8 cellular contexts compared by ENCODE assay signal in genomic region chrX:46912673-46913491, GRCh38. TPM values are rescaled to one million over a fixed set of nuclear protein-coding genes. Genes with fewer than 3 reads are reported as not detected.
DNase-seq lines count a peak whose midpoint lies in the region; ATAC-seq and TF ChIP-seq lines count a peak whose summit lies in the region.

No MANE protein-coding gene starts in this region.

- H3K4me3 ChIP-seq in DND-41 (ENCODE audit: low read depth in 1 of 2, low read length in 2 of 2), result peak overlapping the region; percentile 77 to 81

- peaks cover 58% of the 10 kb centered on the region for H3K27me3 Mint-ChIP-seq in activated T-cell treated with anti-CD3 and anti-CD28 coated beads, Interleukin-2, amount 50 U/mL, for 72 hours (ENCODE audit: low read depth)

- H3K9me3 Mint-ChIP-seq in activated T-cell treated with anti-CD3 and anti-CD28 coated beads, Interleukin-2, amount 50 U/mL, for 72 hours, result no peaks in the 10 kb centered on the region

- H3K36me3 ChIP-seq in DND-41 (ENCODE audit: insufficient read depth, low read length), result no peaks in the 10 kb centered on the region

- peak overlapping the region; percentile 65 for H3K27ac ChIP-seq in DND-41 (ENCODE audit: low read length)

- peak overlapping the region; percentile 76 for H2AFZ ChIP-seq in DND-41 (ENCODE audit: low read depth, low read length)

- H3K4me1 ChIP-seq in DND-41 (ENCODE audit: insufficient read depth, low read length), result peaks cover 25% of the 10 kb centered on the region

- H3K4me3 Mint-ChIP-seq in activated T-cell treated with anti-CD3 and anti-CD28 coated beads, Interleukin-2, amount 50 U/mL, for 72 hours, result peak overlapping the region; percentile 74 to 84

- peak overlapping the region; percentile 72 for H3K9ac ChIP-seq in DND-41 (ENCODE audit: low read depth, low read length)

- H3K4me2 ChIP-seq in DND-41 (ENCODE audit: insufficient read depth, low read length), result peak overlapping the region; percentile 89

- H4K20me1 ChIP-seq in DND-41 (ENCODE audit: insufficient read depth, low read length), result peaks cover 26% of the 10 kb centered on the region

- H3K9me3 ChIP-seq in DND-41 (ENCODE audit: insufficient read depth, low read length, severe bottlenecking), result no peaks in the 10 kb centered on the region

- H3K27ac Mint-ChIP-seq in activated T-cell treated with anti-CD3 and anti-CD28 coated beads, Interleukin-2, amount 50 U/mL, for 72 hours, result no peak overlapping the region

- peaks cover 0 to 2% of the 10 kb centered on the region in 2 donors for H3K36me3 Mint-ChIP-seq in activated T-cell treated with anti-CD3 and anti-CD28 coated beads, Interleukin-2, amount 50 U/mL, for 72 hours (ENCODE audit: insufficient read depth in 2 of 2)

- DNase-seq in DND-41 (peak; percentile 63), HCEC 1CT (peak; percentile 26), NCI-H526 treated with DMSO at 0.1 percent for 48 hours (lab: John Stamatoyannopoulos, UW) (peak; percentile 4), germinal center (ENCODE audit: low spot score) (peak; percentile 58), omental fat pad (ENCODE audit: low spot score) (no peak), MV-4-11 (lab: John Stamatoyannopoulos, UW) (no peak)
- peak; percentile 37 to 52 for DNase-seq in activated T-cell treated with anti-CD3 and anti-CD28 coated beads, Interleukin-2, amount 50 U/mL, for 72 hours
- no peak for DNase-seq in stimulated activated naive CD4-positive, alpha-beta T cell treated with Interleukin-2 at 50 U/mL for 16 hours (lab: John Stamatoyannopoulos, UW)

- peaks cover 12% of the 10 kb centered on the region for H3K4me1 Mint-ChIP-seq in activated T-cell treated with anti-CD3 and anti-CD28 coated beads, Interleukin-2, amount 50 U/mL, for 72 hours (ENCODE audit: low read depth)

- no peaks in the 10 kb centered on the region for H3K27me3 ChIP-seq in DND-41 (ENCODE audit: insufficient read depth, low read length, poor library complexity)

- peak; percentile 69 for ATAC-seq in DND-41 (ENCODE audit: insufficient read depth, low read depth)
- peak; percentile 67 to 73 for ATAC-seq in activated T-cell treated with anti-CD3 and anti-CD28 coated beads, Interleukin-2, amount 50 U/mL, for 72 hours (replicated peaks in 1 of 2)
- peak; percentile 72 for ATAC-seq in omental fat pad (ENCODE audit: low FRiP score)

- peaks cover 46% of the 10 kb centered on the region for H3K79me2 ChIP-seq in DND-41 (ENCODE audit: insufficient read depth, low read length)

- TF ChIP-seq CTCF in DND-41 (IDR thresholded peaks at IDR 0.05; ENCODE audit: borderline replicate concordance, extremely low read depth, low read length, poor library complexity, severe bottlenecking) (peak; percentile 63), omental fat pad (IDR thresholded peaks at IDR 0.05) (no peak)

RNA-seq across cellular contexts. Expression of gene JADE3, which starts 0.7 kb away (rescaled TPM):
- total RNA-seq in activated T-cell treated with anti-CD3 and anti-CD28 coated beads, Interleukin-2, amount 50 U/mL, for 72 hours, result 1 to 10 TPM; 2.4 to 3.8 TPM
- 1 to 10 TPM; 3.9 to 6.6 (median 5.4) TPM for total RNA-seq in omental fat pad

Comparison
In these comparisons a context has a peak if more than half of its experiments do, and no peak if none do; other contexts are left out.
1. DNase-seq: peak in DND-41 (single experiment), HCEC 1CT (single experiment), NCI-H526 treated with DMSO at 0.1 percent for 48 hours (single experiment), activated T-cell treated with anti-CD3 and anti-CD28 coated beads, Interleukin-2, amount 50 U/mL, for 72 hours (2 of 2) and germinal center (single experiment); none in omental fat pad (single experiment), stimulated activated naive CD4-positive, alpha-beta T cell treated with Interleukin-2 at 50 U/mL for 16 hours (single experiment) and MV-4-11 (single experiment).
2. Peak in every context shown above with its lines, with median percentiles within 50 percentile points of each other: ATAC-seq.